8 cellular contexts compared by ENCODE assay signal in the genomic region with DNA sequence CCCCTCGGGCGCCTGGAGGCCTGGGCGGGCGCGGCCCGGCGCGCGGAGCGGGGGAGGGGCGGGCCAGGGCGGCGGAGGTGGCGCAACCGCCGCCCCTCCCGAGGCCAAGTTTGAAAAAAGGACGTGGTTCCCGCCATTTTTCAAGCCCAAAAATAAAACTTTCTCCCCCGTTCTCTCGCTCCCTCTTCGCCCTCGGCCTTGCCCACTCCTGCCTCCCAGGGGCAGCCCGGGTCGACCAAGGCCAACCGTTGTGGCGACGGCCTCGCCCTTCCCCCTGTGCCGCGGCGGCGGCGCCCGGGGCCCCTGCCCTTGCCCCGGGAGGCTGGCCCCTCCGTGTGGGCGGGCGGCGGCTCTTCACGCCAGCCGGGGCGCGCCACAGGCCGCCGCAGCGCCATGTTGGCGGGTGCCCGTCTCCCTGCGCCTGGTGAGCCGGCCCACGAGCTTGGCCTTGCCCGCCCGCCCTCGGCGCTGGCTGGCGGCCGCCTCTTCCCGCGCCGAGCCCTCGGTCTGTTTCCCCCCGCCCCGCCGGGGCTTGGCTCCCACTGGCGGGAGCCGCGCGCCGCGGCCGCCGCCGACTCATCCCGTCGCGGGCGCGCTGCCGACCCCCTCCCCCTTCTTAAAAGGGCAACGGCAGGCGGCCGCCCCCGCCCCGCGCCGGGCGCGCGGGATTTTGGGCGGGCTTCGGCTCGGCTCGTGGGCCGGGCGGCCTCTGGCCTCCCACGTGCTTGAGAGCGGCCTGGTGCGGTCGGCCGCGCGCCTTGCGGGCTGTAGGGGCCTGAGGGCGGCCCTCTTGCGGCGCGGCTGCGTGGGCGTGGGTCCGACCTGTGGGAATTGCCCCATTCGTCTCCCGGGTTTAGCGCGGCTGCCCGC. TPM values are rescaled to one million over a fixed set of nuclear protein-coding genes. Genes with fewer than 3 reads are reported as not detected.
A peak's percentile ranks its signal among the peaks of the same experiment; 100 is the strongest.
DNase-seq lines count a peak whose midpoint lies in the region; ATAC-seq and TF ChIP-seq lines count a peak whose summit lies in the region.

No MANE protein-coding gene starts in this region.

- no peaks in the 10 kb centered on the region for H3K9me3 ChIP-seq in Peyer's patch

- intact Hi-C loops in natural killer cell (cut with micrococcal nuclease), result loop anchor here (1.0 to 5.0 kb wide), 3 partner anchors 47 to 62 kb away; partner anchors contain the start of genes HEMGN and TRMO

- peak overlapping the region; percentile 53 to 88 for H3K27ac Mint-ChIP-seq in natural killer cell
- peak overlapping the region; percentile 96 for H3K27ac Mint-ChIP-seq in stimulated activated naive B cell treated with anti-CD40 and anti-IgM and Interleukin-4, amounts not matched to agents 10 μg/mL and 1 μg/mL and 100 μg/mL, for 72 hours

- peak overlapping the region; percentile 89 to 100 (median 98) for H3K4me3 ChIP-seq in Peyer's patch

- no peaks in the 10 kb centered on the region for H3K27me3 ChIP-seq in Peyer's patch

- H3K27ac ChIP-seq in C4-2B, result peak overlapping the region; percentile 100
- H3K27ac ChIP-seq in Peyer's patch, result peak overlapping the region; percentile 98 to 100 (median 99)

- H3K27me3 Mint-ChIP-seq in natural killer cell (ENCODE audit: low read depth in 2 of 2), result no peaks in the 10 kb centered on the region
- no peaks in the 10 kb centered on the region for H3K27me3 Mint-ChIP-seq in stimulated activated naive B cell treated with anti-CD40 and anti-IgM and Interleukin-4, amounts not matched to agents 10 μg/mL and 1 μg/mL and 100 μg/mL, for 72 hours

- H3K36me3 Mint-ChIP-seq in natural killer cell, result no peaks in the 10 kb centered on the region
- peaks cover 4 to 15% of the 10 kb centered on the region in 2 donors for H3K36me3 Mint-ChIP-seq in stimulated activated naive B cell treated with anti-CD40 and anti-IgM and Interleukin-4, amounts not matched to agents 10 μg/mL and 1 μg/mL and 100 μg/mL, for 72 hours

- peaks cover 3 to 25% (median 12%) of the 10 kb centered on the region in 4 donors for H3K4me1 ChIP-seq in Peyer's patch

- peak; percentile 30 to 51 (median 50) for ATAC-seq in natural killer cell
- peak; percentile 42 to 48 for ATAC-seq in stimulated activated naive B cell treated with anti-CD40 and anti-IgM and Interleukin-4, amounts not matched to agents 10 μg/mL and 1 μg/mL and 100 μg/mL, for 72 hours (replicated peaks)

- H3K9me3 Mint-ChIP-seq in natural killer cell, result no peaks in the 10 kb centered on the region
- H3K9me3 Mint-ChIP-seq in stimulated activated naive B cell treated with anti-CD40 and anti-IgM and Interleukin-4, amounts not matched to agents 10 μg/mL and 1 μg/mL and 100 μg/mL, for 72 hours, result no peaks in the 10 kb centered on the region

- DNase-seq in GM19240 (ENCODE audit: insufficient read length, low spot score) (peak; percentile 34), HPDE6-E6E7 (ENCODE audit: extremely low spot score) (peak; percentile 49), Peyer's patch (peak; percentile 72 to 87 (median 84)), fibroblast of peridontal ligament (ENCODE audit: extremely low read depth) (peak; percentile 75), natural killer cell (peak; percentile 80)
- peak; percentile 77 for DNase-seq in activated T-helper 9 cell treated with anti-CD3 and anti-CD28 coated beads, Interleukin-2, amount 50 U/mL, for 16 hours (ENCODE audit: low read depth)
- DNase-seq in stimulated activated naive B cell treated with anti-CD40 and anti-IgM and Interleukin-4, amounts not matched to agents 10 μg/mL and 1 μg/mL and 100 μg/mL, for 72 hours, result peak; percentile 77

- peak overlapping the region; percentile 72 for H3K4me3 Mint-ChIP-seq in natural killer cell
- H3K4me3 Mint-ChIP-seq in stimulated activated naive B cell treated with anti-CD40 and anti-IgM and Interleukin-4, amounts not matched to agents 10 μg/mL and 1 μg/mL and 100 μg/mL, for 72 hours, result peak overlapping the region; percentile 72 to 81

- peak; percentile 16 to 65 for TF ChIP-seq POLR2A in Peyer's patch (IDR thresholded peaks at IDR 0.05)

- TF ChIP-seq CTCF in C4-2B (conservative IDR thresholded peaks at IDR 0.05) (no peak), Peyer's patch (IDR thresholded peaks at IDR 0.05) (peak in 1 of 6 experiments; percentile 1), natural killer cell (IDR thresholded peaks at IDR 0.05) (no peak)

- H3K36me3 ChIP-seq in Peyer's patch, result no peaks in the 10 kb centered on the region

- H3K4me1 Mint-ChIP-seq in natural killer cell, result peaks cover 18 to 39% of the 10 kb centered on the region in 2 donors
- H3K4me1 Mint-ChIP-seq in stimulated activated naive B cell treated with anti-CD40 and anti-IgM and Interleukin-4, amounts not matched to agents 10 μg/mL and 1 μg/mL and 100 μg/mL, for 72 hours, result peaks cover 26 to 43% of the 10 kb centered on the region in 2 donors

RNA-seq across cellular contexts. Expression of gene ANP32B, which starts 1.3 kb away (rescaled TPM):
- total RNA-seq in Peyer's patch (10 to 100 TPM; 25.4 to 57.8 (median 36.6) TPM), natural killer cell (100 to 1,000 TPM in 2 of 3 donors, 10 to 100 TPM in 1; 89.9 to 107 (median 100) TPM)

RNA-seq across cellular contexts. Expression of gene HEMGN, which starts 46.5 kb away (rescaled TPM):
- total RNA-seq in Peyer's patch, result not detected
- total RNA-seq in natural killer cell, result under 1 TPM; 0.47 to 0.75 (median 0.75) TPM

Comparison
In these comparisons a context has a peak if more than half of its experiments do, and no peak if none do; other contexts are left out.
1. Peak in every context shown above with its lines: DNase-seq, ATAC-seq, H3K4me3 ChIP-seq and H3K27ac ChIP-seq.
2. DNase-seq: peak in every context shown above with its lines; median percentile 84 in Peyer's patch; 80 in natural killer cell; 77 in activated T-helper 9 cell treated with anti-CD3 and anti-CD28 coated beads, Interleukin-2, amount 50 U/mL, for 16 hours; 77 in stimulated activated naive B cell treated with anti-CD40 and anti-IgM and Interleukin-4, amounts not matched to agents 10 μg/mL and 1 μg/mL and 100 μg/mL, for 72 hours; 75 in fibroblast of peridontal ligament; 49 in HPDE6-E6E7; 34 in GM19240.